Comparison of ENCODE assay signal across 1 cellular context in the genomic region with DNA sequence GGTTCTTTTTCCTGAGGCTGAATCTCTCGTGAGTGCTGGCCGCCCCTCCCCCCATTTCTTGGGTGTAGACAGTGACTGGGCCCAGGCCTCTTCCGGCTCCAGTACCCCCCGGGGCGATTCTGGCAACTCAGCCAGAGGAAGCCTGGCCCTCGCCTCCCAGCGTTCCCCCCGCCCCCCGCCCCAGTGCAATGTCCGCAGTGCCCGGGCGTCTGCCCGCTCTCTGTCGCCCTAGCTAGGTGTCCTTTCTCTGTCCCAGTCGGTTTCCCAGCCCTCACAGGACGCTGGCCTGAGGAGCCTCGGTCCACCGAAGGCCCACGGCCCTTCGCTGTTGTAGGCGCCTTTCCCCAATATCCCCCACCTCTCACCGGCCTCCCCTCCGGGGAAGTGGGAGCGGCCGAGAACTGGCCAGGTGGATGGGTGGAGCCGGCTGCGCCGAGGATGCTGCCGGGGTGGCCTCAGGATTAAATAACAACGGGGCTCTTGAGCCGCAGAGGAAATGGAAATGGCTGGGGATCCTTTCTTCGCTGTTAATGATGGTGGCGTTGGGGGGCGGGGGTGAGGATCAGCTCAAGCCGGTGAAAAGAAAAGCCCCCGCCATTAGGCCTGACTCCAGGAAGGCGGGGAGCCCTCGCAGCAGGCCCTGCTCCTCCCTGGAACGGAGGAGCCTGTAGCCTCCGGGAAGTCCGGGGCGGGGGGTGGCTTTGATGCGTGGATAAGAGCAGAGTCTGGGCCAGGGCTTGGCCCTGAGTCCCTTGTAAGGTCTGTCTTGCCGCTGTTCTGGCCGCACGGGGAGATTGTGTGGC.
TF ChIP-seq lines count a peak whose summit lies in the region.

No MANE protein-coding gene starts in this region.

TF ChIP-seq in HepG2, 621 proteins besides CTCF, POLR2A, EP300 and RAD21 (continued from another document and continues in another):
- TF ChIP-seq MLLT10 (CRISPR knock-in tag; IDR thresholded peaks at IDR 0.05) (no peak), BCLAF1 (IDR thresholded peaks at IDR 0.05) (no peak), HNRNPH1 (optimal IDR thresholded peaks at IDR 0.05; ENCODE audit: low read depth, low read length) (no peak), BHLHE40 (IDR thresholded peaks at IDR 0.05; ENCODE audit: low read length) (no peak), TAF15 (IDR thresholded peaks at IDR 0.05; ENCODE audit: low read depth, low read length, poor library complexity, severe bottlenecking) (no peak), SP1 (IDR thresholded peaks at IDR 0.05) (no peak), SP1 (CRISPR knock-in tag; IDR thresholded peaks at IDR 0.05) (no peak), HOXD1 (CRISPR knock-in tag; IDR thresholded peaks at IDR 0.05) (0 out of 2 replicates have a peak, but pooled peaks have one; percentile 16), ZNF790 (CRISPR knock-in tag; IDR thresholded peaks at IDR 0.05; ENCODE audit: borderline replicate concordance) (no peak), NR2C2 (CRISPR knock-in tag; IDR thresholded peaks at IDR 0.05; ENCODE audit: borderline replicate concordance) (no peak), ZNF24 (IDR thresholded peaks at IDR 0.05) (no peak), ZNF329 (CRISPR knock-in tag; IDR thresholded peaks at IDR 0.05; ENCODE audit: low read depth) (no peak), CBX2 (IDR thresholded peaks at IDR 0.05; ENCODE audit: low read depth, low read length) (no peak), CBX2 (CRISPR knock-in tag; IDR thresholded peaks at IDR 0.05; ENCODE audit: low read depth) (no peak), ZNF678 (CRISPR knock-in tag; IDR thresholded peaks at IDR 0.05) (no peak), SKIL (CRISPR knock-in tag; IDR thresholded peaks at IDR 0.05; ENCODE audit: borderline replicate concordance) (0 out of 2 replicates have a peak, but pooled peaks have one; percentile 10), ZNF746 (CRISPR knock-in tag; IDR thresholded peaks at IDR 0.05) (no peak; the same call in 1 of the 2 replicates), PAWR (CRISPR knock-in tag; IDR thresholded peaks at IDR 0.05; ENCODE audit: borderline replicate concordance) (no peak), SATB2 (CRISPR knock-in tag; IDR thresholded peaks at IDR 0.05) (no peak), MYC (CRISPR knock-in tag; IDR thresholded peaks at IDR 0.05; ENCODE audit: borderline replicate concordance) (no peak), ZNF501 (CRISPR knock-in tag; IDR thresholded peaks at IDR 0.05) (peak; percentile 37; the same call in 1 of the 2 replicates), HMGA1 (CRISPR knock-in tag; conservative IDR thresholded peaks at IDR 0.05) (no peak), ZNF350 (CRISPR knock-in tag; IDR thresholded peaks at IDR 0.05; ENCODE audit: borderline replicate concordance, low read depth) (no peak), ZNF570 (CRISPR knock-in tag; IDR thresholded peaks at IDR 0.05; ENCODE audit: borderline replicate concordance) (no peak), XRCC5 (optimal IDR thresholded peaks at IDR 0.05; ENCODE audit: low read length) (no peak), ATAD3A (CRISPR knock-in tag; IDR thresholded peaks at IDR 0.05) (no peak), KDM4B (CRISPR knock-in tag; IDR thresholded peaks at IDR 0.05) (no peak; the same call in 1 of the 2 replicates), TOE1 (CRISPR knock-in tag; IDR thresholded peaks at IDR 0.05) (no peak; the same call in 1 of the 2 replicates), RBAK (CRISPR knock-in tag; IDR thresholded peaks at IDR 0.05) (no peak), TFAP4 (IDR thresholded peaks at IDR 0.05; ENCODE audit: borderline replicate concordance, low read depth) (no peak; the same call in 1 of the 2 replicates), CREM (IDR thresholded peaks at IDR 0.05) (no peak), CREM (CRISPR knock-in tag; IDR thresholded peaks at IDR 0.05) (no peak), RFX1 (IDR thresholded peaks at IDR 0.05) (no peak), ZNF670 (CRISPR knock-in tag; IDR thresholded peaks at IDR 0.05; ENCODE audit: borderline replicate concordance) (no peak; the same call in 1 of the 2 replicates), ZNF564 (CRISPR knock-in tag; IDR thresholded peaks at IDR 0.05) (no peak), ZNF577 (CRISPR knock-in tag; IDR thresholded peaks at IDR 0.05; ENCODE audit: borderline replicate concordance, low read depth) (no peak), U2AF2 (IDR thresholded peaks at IDR 0.05; ENCODE audit: low read depth, low read length) (0 out of 2 replicates have a peak, but pooled peaks have one; percentile 41), ZNF207 (IDR thresholded peaks at IDR 0.05; ENCODE audit: borderline replicate concordance) (no peak), ZNF275 (CRISPR knock-in tag; IDR thresholded peaks at IDR 0.05; ENCODE audit: borderline replicate concordance) (peak; percentile 52; the same call in 1 of the 2 replicates)
- TF ChIP-seq, protein P1, sequence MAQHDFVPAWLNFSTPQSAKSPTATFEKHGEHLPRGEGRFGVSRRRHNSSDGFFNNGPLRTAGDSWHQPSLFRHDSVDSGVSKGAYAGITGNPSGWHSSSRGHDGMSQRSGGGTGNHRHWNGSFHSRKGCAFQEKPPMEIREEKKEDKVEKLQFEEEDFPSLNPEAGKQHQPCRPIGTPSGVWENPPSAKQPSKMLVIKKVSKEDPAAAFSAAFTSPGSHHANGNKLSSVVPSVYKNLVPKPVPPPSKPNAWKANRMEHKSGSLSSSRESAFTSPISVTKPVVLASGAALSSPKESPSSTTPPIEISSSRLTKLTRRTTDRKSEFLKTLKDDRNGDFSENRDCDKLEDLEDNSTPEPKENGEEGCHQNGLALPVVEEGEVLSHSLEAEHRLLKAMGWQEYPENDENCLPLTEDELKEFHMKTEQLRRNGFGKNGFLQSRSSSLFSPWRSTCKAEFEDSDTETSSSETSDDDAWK (CRISPR knock-in tag; IDR thresholded peaks at IDR 0.05) = no peak
- TF ChIP-seq, protein P2, sequence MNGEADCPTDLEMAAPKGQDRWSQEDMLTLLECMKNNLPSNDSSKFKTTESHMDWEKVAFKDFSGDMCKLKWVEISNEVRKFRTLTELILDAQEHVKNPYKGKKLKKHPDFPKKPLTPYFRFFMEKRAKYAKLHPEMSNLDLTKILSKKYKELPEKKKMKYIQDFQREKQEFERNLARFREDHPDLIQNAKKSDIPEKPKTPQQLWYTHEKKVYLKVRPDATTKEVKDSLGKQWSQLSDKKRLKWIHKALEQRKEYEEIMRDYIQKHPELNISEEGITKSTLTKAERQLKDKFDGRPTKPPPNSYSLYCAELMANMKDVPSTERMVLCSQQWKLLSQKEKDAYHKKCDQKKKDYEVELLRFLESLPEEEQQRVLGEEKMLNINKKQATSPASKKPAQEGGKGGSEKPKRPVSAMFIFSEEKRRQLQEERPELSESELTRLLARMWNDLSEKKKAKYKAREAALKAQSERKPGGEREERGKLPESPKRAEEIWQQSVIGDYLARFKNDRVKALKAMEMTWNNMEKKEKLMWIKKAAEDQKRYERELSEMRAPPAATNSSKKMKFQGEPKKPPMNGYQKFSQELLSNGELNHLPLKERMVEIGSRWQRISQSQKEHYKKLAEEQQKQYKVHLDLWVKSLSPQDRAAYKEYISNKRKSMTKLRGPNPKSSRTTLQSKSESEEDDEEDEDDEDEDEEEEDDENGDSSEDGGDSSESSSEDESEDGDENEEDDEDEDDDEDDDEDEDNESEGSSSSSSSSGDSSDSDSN (CRISPR knock-in tag; IDR thresholded peaks at IDR 0.05) = peak; percentile 73
- TF ChIP-seq, protein P3, sequence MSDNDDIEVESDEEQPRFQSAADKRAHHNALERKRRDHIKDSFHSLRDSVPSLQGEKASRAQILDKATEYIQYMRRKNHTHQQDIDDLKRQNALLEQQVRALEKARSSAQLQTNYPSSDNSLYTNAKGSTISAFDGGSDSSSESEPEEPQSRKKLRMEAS (IDR thresholded peaks at IDR 0.05) = peak; percentile 11; the same call in 1 of the 2 replicates
- TF ChIP-seq, protein P4, sequence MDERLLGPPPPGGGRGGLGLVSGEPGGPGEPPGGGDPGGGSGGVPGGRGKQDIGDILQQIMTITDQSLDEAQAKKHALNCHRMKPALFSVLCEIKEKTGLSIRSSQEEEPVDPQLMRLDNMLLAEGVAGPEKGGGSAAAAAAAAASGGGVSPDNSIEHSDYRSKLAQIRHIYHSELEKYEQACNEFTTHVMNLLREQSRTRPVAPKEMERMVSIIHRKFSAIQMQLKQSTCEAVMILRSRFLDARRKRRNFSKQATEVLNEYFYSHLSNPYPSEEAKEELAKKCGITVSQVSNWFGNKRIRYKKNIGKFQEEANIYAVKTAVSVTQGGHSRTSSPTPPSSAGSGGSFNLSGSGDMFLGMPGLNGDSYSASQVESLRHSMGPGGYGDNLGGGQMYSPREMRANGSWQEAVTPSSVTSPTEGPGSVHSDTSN (CRISPR knock-in tag; IDR thresholded peaks at IDR 0.05) = no peak
- TF ChIP-seq, protein P5, sequence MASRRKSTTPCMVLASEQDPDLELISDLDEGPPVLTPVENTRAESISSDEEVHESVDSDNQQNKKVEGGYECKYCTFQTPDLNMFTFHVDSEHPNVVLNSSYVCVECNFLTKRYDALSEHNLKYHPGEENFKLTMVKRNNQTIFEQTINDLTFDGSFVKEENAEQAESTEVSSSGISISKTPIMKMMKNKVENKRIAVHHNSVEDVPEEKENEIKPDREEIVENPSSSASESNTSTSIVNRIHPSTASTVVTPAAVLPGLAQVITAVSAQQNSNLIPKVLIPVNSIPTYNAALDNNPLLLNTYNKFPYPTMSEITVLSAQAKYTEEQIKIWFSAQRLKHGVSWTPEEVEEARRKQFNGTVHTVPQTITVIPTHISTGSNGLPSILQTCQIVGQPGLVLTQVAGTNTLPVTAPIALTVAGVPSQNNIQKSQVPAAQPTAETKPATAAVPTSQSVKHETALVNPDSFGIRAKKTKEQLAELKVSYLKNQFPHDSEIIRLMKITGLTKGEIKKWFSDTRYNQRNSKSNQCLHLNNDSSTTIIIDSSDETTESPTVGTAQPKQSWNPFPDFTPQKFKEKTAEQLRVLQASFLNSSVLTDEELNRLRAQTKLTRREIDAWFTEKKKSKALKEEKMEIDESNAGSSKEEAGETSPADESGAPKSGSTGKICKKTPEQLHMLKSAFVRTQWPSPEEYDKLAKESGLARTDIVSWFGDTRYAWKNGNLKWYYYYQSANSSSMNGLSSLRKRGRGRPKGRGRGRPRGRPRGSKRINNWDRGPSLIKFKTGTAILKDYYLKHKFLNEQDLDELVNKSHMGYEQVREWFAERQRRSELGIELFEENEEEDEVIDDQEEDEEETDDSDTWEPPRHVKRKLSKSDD (CRISPR knock-in tag; IDR thresholded peaks at IDR 0.05; ENCODE audit: low read depth) = no peak
- TF ChIP-seq, protein P6, sequence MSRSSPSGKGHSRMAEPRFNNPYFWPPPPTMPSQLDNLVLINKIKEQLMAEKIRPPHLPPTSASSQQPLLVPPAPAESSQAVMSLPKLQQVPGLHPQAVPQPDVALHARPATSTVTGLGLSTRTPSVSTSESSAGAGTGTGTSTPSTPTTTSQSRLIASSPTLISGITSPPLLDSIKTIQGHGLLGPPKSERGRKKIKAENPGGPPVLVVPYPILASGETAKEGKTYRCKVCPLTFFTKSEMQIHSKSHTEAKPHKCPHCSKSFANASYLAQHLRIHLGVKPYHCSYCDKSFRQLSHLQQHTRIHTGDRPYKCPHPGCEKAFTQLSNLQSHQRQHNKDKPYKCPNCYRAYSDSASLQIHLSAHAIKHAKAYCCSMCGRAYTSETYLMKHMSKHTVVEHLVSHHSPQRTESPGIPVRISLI (CRISPR knock-in tag; IDR thresholded peaks at IDR 0.05; ENCODE audit: borderline replicate concordance) = no peak
- TF ChIP-seq, protein P7, sequence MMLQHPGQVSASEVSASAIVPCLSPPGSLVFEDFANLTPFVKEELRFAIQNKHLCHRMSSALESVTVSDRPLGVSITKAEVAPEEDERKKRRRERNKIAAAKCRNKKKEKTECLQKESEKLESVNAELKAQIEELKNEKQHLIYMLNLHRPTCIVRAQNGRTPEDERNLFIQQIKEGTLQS (CRISPR knock-in tag; IDR thresholded peaks at IDR 0.05) = no peak
